ENCODE assay signal across 25 cellular contexts in the genomic region with DNA sequence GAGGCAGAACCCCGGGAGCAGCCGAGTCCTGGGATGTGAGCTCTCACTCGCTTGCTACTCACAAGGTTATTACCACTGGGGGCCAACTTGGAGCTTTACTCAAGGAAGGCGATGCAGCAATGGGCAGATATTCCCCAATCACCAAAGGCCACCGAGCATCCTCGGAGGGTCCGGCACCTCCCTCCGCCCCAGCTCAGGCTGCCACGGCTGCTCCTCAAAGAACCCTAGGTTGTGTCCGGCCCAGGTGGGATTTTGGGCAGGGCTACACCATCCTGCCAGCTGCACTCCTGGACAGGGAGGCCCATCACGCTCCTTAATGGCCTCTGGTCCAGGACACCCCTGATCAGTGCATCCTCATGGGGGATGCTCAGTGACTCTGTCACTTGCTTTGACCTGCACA.
"Had no signal": no experiment of that assay in that cellular context is flagged by ENCODE, and none has a peak within 500 bp of the region (broad histone marks: within the 10 kb centered on the region; RNA-seq: fewer than 3 reads in every experiment).

No MANE protein-coding gene starts in this region.

- H3K36me3 Mint-ChIP-seq: activated naive CD8-positive, alpha-beta T cell treated with anti-CD3 and anti-CD28 coated beads, Interleukin-2, amount 10 ng/mL, durations not matched to agents 7 days and 5 days; WTC11 had no signal

- H3K9ac ChIP-seq: KMS-11 had no signal

- ATAC-seq: activated CD8-positive, alpha-beta T cell treated with anti-CD3 and anti-CD28 coated beads for 36 hours; T-helper 17 cell; WTC11 had no signal

- H3K4me3 Mint-ChIP-seq: activated CD4-positive, alpha-beta T cell treated with anti-CD3 and anti-CD28 coated beads, Interleukin-2, amount 10 ng/mL, durations not matched to agents 7 days and 5 days; activated CD8-positive, alpha-beta T cell treated with anti-CD3 and anti-CD28 coated beads for 36 hours; activated naive CD8-positive, alpha-beta T cell treated with anti-CD3 and anti-CD28 coated beads, Interleukin-2, amount 10 ng/mL, durations not matched to agents 7 days and 5 days; activated T-cell treated with anti-CD3 and anti-CD28 coated beads, Interleukin-2, amount 50 U/mL, for 24 hours; activated T-helper 1 cell treated with anti-CD3 and anti-CD28 coated beads, Interleukin-12 subunit alpha, Interleukin-12 subunit beta, Interleukin-2, Interleukin-4 antibody, amounts not matched to agents 30 ng/mL and 10 ng/mL and 1 ng/mL, durations not matched to agents 14 hours and 24 hours and 36 hours; T-helper 17 cell; WTC11 had no signal

- H3K4me1 ChIP-seq: adrenal gland had no signal

- H3K4me3 ChIP-seq: adrenal gland had no signal

- H3K27ac ChIP-seq: adrenal gland, KMS-11 had no signal

- H3K9me3 ChIP-seq: adrenal gland had no signal

- DNase-seq: activated CD4-positive, alpha-beta T cell treated with anti-CD3 and anti-CD28 coated beads for 1 hour; activated CD4-positive, alpha-beta T cell treated with anti-CD3 and anti-CD28 coated beads, Interleukin-2, amount 10 ng/mL, durations not matched to agents 7 days and 5 days; activated CD8-positive, alpha-beta T cell treated with anti-CD3 and anti-CD28 coated beads for 36 hours; activated gamma-delta T cell; activated naive CD4-positive, alpha-beta T cell treated with anti-CD3 and anti-CD28 coated beads, Interleukin-2, amount 50 U/mL, for 16 hours; activated naive CD8-positive, alpha-beta T cell treated with anti-CD3 and anti-CD28 coated beads, Interleukin-2, amount 10 ng/mL, durations not matched to agents 7 days and 5 days; activated T-cell treated with anti-CD3 and anti-CD28 coated beads, Interleukin-2, amount 50 U/mL, for 24 hours; anterior cingulate cortex; central memory CD4-positive, alpha-beta T cell; NCI-H1092; NCI-H1417; NCI-H1694; NCI-H2029; NCI-H2107; NCI-H345; NCI-H510A; NCI-H526 treated with DMSO at 0.1 percent for 48 hours; NCI-H82; SIG-M5; T-helper 17 cell; T-helper 9 cell had no signal

- H3K9me3 Mint-ChIP-seq: activated CD4-positive, alpha-beta T cell treated with anti-CD3 and anti-CD28 coated beads, Interleukin-2, amount 10 ng/mL, durations not matched to agents 7 days and 5 days; activated CD8-positive, alpha-beta T cell treated with anti-CD3 and anti-CD28 coated beads for 36 hours; activated naive CD8-positive, alpha-beta T cell treated with anti-CD3 and anti-CD28 coated beads, Interleukin-2, amount 10 ng/mL, durations not matched to agents 7 days and 5 days; activated T-cell treated with anti-CD3 and anti-CD28 coated beads, Interleukin-2, amount 50 U/mL, for 24 hours; activated T-helper 1 cell treated with anti-CD3 and anti-CD28 coated beads, Interleukin-12 subunit alpha, Interleukin-12 subunit beta, Interleukin-2, Interleukin-4 antibody, amounts not matched to agents 30 ng/mL and 10 ng/mL and 1 ng/mL, durations not matched to agents 14 hours and 24 hours and 36 hours; WTC11 had no signal

- H3K27ac Mint-ChIP-seq: activated CD4-positive, alpha-beta T cell treated with anti-CD3 and anti-CD28 coated beads, Interleukin-2, amount 10 ng/mL, durations not matched to agents 7 days and 5 days; activated CD8-positive, alpha-beta T cell treated with anti-CD3 and anti-CD28 coated beads for 36 hours; activated naive CD8-positive, alpha-beta T cell treated with anti-CD3 and anti-CD28 coated beads, Interleukin-2, amount 10 ng/mL, durations not matched to agents 7 days and 5 days; activated T-cell treated with anti-CD3 and anti-CD28 coated beads, Interleukin-2, amount 50 U/mL, for 24 hours; activated T-helper 1 cell treated with anti-CD3 and anti-CD28 coated beads, Interleukin-12 subunit alpha, Interleukin-12 subunit beta, Interleukin-2, Interleukin-4 antibody, amounts not matched to agents 30 ng/mL and 10 ng/mL and 1 ng/mL, durations not matched to agents 14 hours and 24 hours and 36 hours; T-helper 17 cell; WTC11 had no signal

- H3K4me2 ChIP-seq: KMS-11 had no signal

- H3K36me3 ChIP-seq: adrenal gland had no signal

- H3K4me1 Mint-ChIP-seq: WTC11 had no signal

- H3K27me3 Mint-ChIP-seq: activated CD4-positive, alpha-beta T cell treated with anti-CD3 and anti-CD28 coated beads, Interleukin-2, amount 10 ng/mL, durations not matched to agents 7 days and 5 days; activated CD8-positive, alpha-beta T cell treated with anti-CD3 and anti-CD28 coated beads for 36 hours; activated T-cell treated with anti-CD3 and anti-CD28 coated beads, Interleukin-2, amount 50 U/mL, for 24 hours had no signal

- H3K27me3 ChIP-seq: adrenal gland had no signal
